15 cellular contexts compared by ENCODE assay signal in genomic region chr5:4206127-4206526, GRCh38.
A peak's percentile ranks its signal among the peaks of the same experiment; 100 is the strongest.
DNase-seq lines count a peak whose midpoint lies in the region; ATAC-seq and TF ChIP-seq lines count a peak whose summit lies in the region.
"Had no signal": no experiment of that assay in that cellular context is flagged by ENCODE, and none has a peak within 500 bp of the region (broad histone marks: within the 10 kb centered on the region; RNA-seq: fewer than 3 reads in every experiment).

No MANE protein-coding gene starts in this region.

- H3K23ac ChIP-seq in mesendoderm (ENCODE audit: low read length) = no peak overlapping the region

- no peak for TF ChIP-seq POLR2A in vagina (IDR thresholded peaks at IDR 0.05)

- H3K9ac ChIP-seq in mesendoderm (ENCODE audit: low read length) = no peak overlapping the region

- peak; percentile 46 for DNase-seq in right atrium auricular region (ENCODE audit: low spot score)
- no peak for DNase-seq in right cardiac atrium
- no peak for DNase-seq in dorsolateral prefrontal cortex
- peak; percentile 70 for DNase-seq in mesendoderm
- DNase-seq in vagina (ENCODE audit: extremely low spot score in 2 of 2) = peak; percentile 49 to 78
- no peak for DNase-seq in NCI-H69 (lab: John Stamatoyannopoulos, UW)
- DNase-seq in kidney glomerular epithelial cell (lab: John Stamatoyannopoulos, UW) = no peak
- no peak for DNase-seq in H7
- DNase-seq: DMS53, NCI-H1048, NCI-H2107, NCI-H446, NCI-H774, Peyer's patch, Right ventricle myocardium superior had no signal

- TF ChIP-seq CTCF in right atrium auricular region (IDR thresholded peaks at IDR 0.05) (no peak), dorsolateral prefrontal cortex (IDR thresholded peaks at IDR 0.05 in 54 of 56, conservative IDR thresholded peaks at IDR 0.05 in 2 of 56; ENCODE audit: low read depth in 1 of 56, partially characterized antibody in 56 of 56) (no peak), vagina (IDR thresholded peaks at IDR 0.05) (no peak)

- no peak overlapping the region for H2BK120ac ChIP-seq in mesendoderm (ENCODE audit: low read depth, low read length)

- H3K4me3 ChIP-seq in right atrium auricular region (no peak overlapping the region), right cardiac atrium (ENCODE audit: low read length) (no peak overlapping the region), dorsolateral prefrontal cortex (no peak overlapping the region), mesendoderm (ENCODE audit: low read length) (no peak overlapping the region), vagina (no peak overlapping the region), H7 (ENCODE audit: insufficient read depth, low read depth, low read length) (no peak overlapping the region)
- H3K4me3 ChIP-seq: Peyer's patch had no signal

- H3K4me2 ChIP-seq in mesendoderm (ENCODE audit: low read length) = no peak overlapping the region

- no peak overlapping the region for H2AK5ac ChIP-seq in mesendoderm (ENCODE audit: low read length)

- H3K18ac ChIP-seq in mesendoderm (ENCODE audit: low read length) = no peak overlapping the region

- H3K27ac ChIP-seq in right atrium auricular region (no peak overlapping the region), right cardiac atrium (ENCODE audit: low read length) (no peak overlapping the region), dorsolateral prefrontal cortex (peak overlapping the region in 51 of 59 donors; percentile 5 to 85 (median 65)), mesendoderm (ENCODE audit: low read depth, low read length) (no peak overlapping the region), vagina (peak overlapping the region; percentile 2)

- H3K36me3 ChIP-seq in right atrium auricular region (no peaks in the 10 kb centered on the region), mesendoderm (ENCODE audit: control insufficient read depth, insufficient read depth, low read length) (no peaks in the 10 kb centered on the region), vagina (no peaks in the 10 kb centered on the region), H7 (replicated peaks; ENCODE audit: control insufficient read depth, insufficient read depth, low read length) (no peaks in the 10 kb centered on the region)
- H3K36me3 ChIP-seq: Peyer's patch had no signal

- H3K4me1 ChIP-seq in right atrium auricular region (no peaks in the 10 kb centered on the region), right cardiac atrium (ENCODE audit: control insufficient read depth, insufficient read depth, low read length) (no peaks in the 10 kb centered on the region), mesendoderm (ENCODE audit: control insufficient read depth, low read depth, low read length) (peaks cover 5% of the 10 kb centered on the region), vagina (peaks cover 6% of the 10 kb centered on the region)
- H3K4me1 ChIP-seq: Peyer's patch had no signal

- H3K9me3 ChIP-seq in right atrium auricular region (no peaks in the 10 kb centered on the region), right cardiac atrium (ENCODE audit: control insufficient read depth, low read length) (no peaks in the 10 kb centered on the region), vagina (no peaks in the 10 kb centered on the region)
- H3K9me3 ChIP-seq: Peyer's patch had no signal

- 81% methylated on average over 1 of the region's 1 CpG for WGBS in right cardiac atrium
- WGBS in mesendoderm (ENCODE audit: extremely low coverage, insufficient coverage, low lambda C conversion rate) = no CpG with 5 or more reads among the region's 1 CpG

- no peak overlapping the region for H2BK15ac ChIP-seq in mesendoderm (replicated peaks; ENCODE audit: low read depth)

- no peak overlapping the region for H4K5ac ChIP-seq in mesendoderm (ENCODE audit: low read length)

- peak overlapping the region; percentile 36 for H3K56ac ChIP-seq in mesendoderm (ENCODE audit: low read length)

- H2BK5ac ChIP-seq in mesendoderm (ENCODE audit: low read length) = no peak overlapping the region

- H3K27me3 ChIP-seq in right atrium auricular region (no peaks in the 10 kb centered on the region), right cardiac atrium (ENCODE audit: control insufficient read depth, insufficient read depth) (no peaks in the 10 kb centered on the region), dorsolateral prefrontal cortex (no peaks in the 10 kb centered on the region), mesendoderm (ENCODE audit: insufficient read depth, low read length, poor library complexity) (no peaks in the 10 kb centered on the region), vagina (no peaks in the 10 kb centered on the region), H7 (ENCODE audit: control insufficient read depth, insufficient read depth, low read length) (no peaks in the 10 kb centered on the region; the same call in 1 of the 2 replicates)
- H3K27me3 ChIP-seq: Peyer's patch had no signal

- no peaks in the 10 kb centered on the region for H3K79me2 ChIP-seq in mesendoderm (ENCODE audit: control insufficient read depth, insufficient read depth, low read length)

- no peak overlapping the region for H3K4ac ChIP-seq in mesendoderm (ENCODE audit: low read depth, low read length)

- ATAC-seq in right cardiac atrium = no peak

- H4K8ac ChIP-seq in mesendoderm (ENCODE audit: low read depth, low read length) = no peak overlapping the region

- no peaks in the 10 kb centered on the region for H3K79me1 ChIP-seq in mesendoderm (ENCODE audit: low read length)

- intact Hi-C loops in right cardiac atrium (cut with DNase I) = no loop called here
- intact Hi-C loops in dorsolateral prefrontal cortex (cut with DNase I) = no loop called here
- intact Hi-C loops in vagina (cut with DNase I) = no loop called here

Comparison
In these comparisons a context has a peak if more than half of its experiments do, and no peak if none do; other contexts are left out.
1. DNase-seq: peak in right atrium auricular region (single experiment), mesendoderm (single experiment) and vagina (2 of 2); none in right cardiac atrium (0 of 3), dorsolateral prefrontal cortex (0 of 10), NCI-H69 (single experiment), kidney glomerular epithelial cell (single experiment) and H7 (single experiment).
2. H3K27ac ChIP-seq: peak in dorsolateral prefrontal cortex (51 of 59) and vagina (single experiment); none in right atrium auricular region (0 of 2), right cardiac atrium (single experiment) and mesendoderm (single experiment).